13 cellular contexts compared by ENCODE assay signal in genomic region chr10:122343135-122343800, GRCh38.
"Had no signal": no experiment of that assay in that cellular context is flagged by ENCODE, and none has a peak within 500 bp of the region (broad histone marks: within the 10 kb centered on the region; RNA-seq: fewer than 3 reads in every experiment).

No MANE protein-coding gene starts in this region.

- H3K27ac ChIP-seq: breast epithelium, hepatocyte, left lung, psoas muscle, spleen, tibial nerve, vagina had no signal

- H3K36me3 ChIP-seq: breast epithelium, left lung, spleen, tibial nerve, vagina had no signal

- H3K4me3 ChIP-seq: breast epithelium, hepatocyte, left lung, psoas muscle, spleen, tibial nerve, vagina had no signal

- H3K36me3 Mint-ChIP-seq: natural killer cell had no signal

- H3K4me1 Mint-ChIP-seq: activated T-helper 17 cell treated with anti-CD3 and anti-CD28 coated beads, Interleukin-2, amount 50 U/mL, for 72 hours had no signal

- H3K4me3 Mint-ChIP-seq: activated naive CD4-positive, alpha-beta T cell treated with anti-CD3 and anti-CD28 coated beads for 36 hours; activated naive CD8-positive, alpha-beta T cell treated with anti-CD3 and anti-CD28 coated beads, Interleukin-2, amount 50 U/mL, for 24 hours; activated T-helper 17 cell treated with anti-CD3 and anti-CD28 coated beads, Interleukin-2, amount 50 U/mL, for 72 hours; natural killer cell had no signal

- DNase-seq: aorta, left lung, psoas muscle, spleen had no signal

- H3K27ac Mint-ChIP-seq: activated naive CD4-positive, alpha-beta T cell treated with anti-CD3 and anti-CD28 coated beads for 36 hours; activated naive CD8-positive, alpha-beta T cell treated with anti-CD3 and anti-CD28 coated beads, Interleukin-2, amount 50 U/mL, for 24 hours; activated T-helper 17 cell treated with anti-CD3 and anti-CD28 coated beads, Interleukin-2, amount 50 U/mL, for 72 hours; natural killer cell had no signal

- H3K9me3 Mint-ChIP-seq: activated naive CD8-positive, alpha-beta T cell treated with anti-CD3 and anti-CD28 coated beads, Interleukin-2, amount 50 U/mL, for 24 hours; activated T-helper 17 cell treated with anti-CD3 and anti-CD28 coated beads, Interleukin-2, amount 50 U/mL, for 72 hours; natural killer cell had no signal

- H3K27me3 Mint-ChIP-seq: activated naive CD8-positive, alpha-beta T cell treated with anti-CD3 and anti-CD28 coated beads, Interleukin-2, amount 50 U/mL, for 24 hours had no signal

- H3K27me3 ChIP-seq: breast epithelium, hepatocyte, left lung, spleen, tibial nerve, vagina had no signal

- H3K4me2 ChIP-seq: hepatocyte had no signal

- H3K79me2 ChIP-seq: hepatocyte had no signal

- H2AFZ ChIP-seq: hepatocyte had no signal

- H3K4me1 ChIP-seq: breast epithelium, left lung had no signal

- H3K9me3 ChIP-seq: breast epithelium, left lung, psoas muscle, vagina had no signal

- ATAC-seq: esophagus mucosa had no signal
